Comparison of ENCODE assay signal across 11 cellular contexts in the genomic region with DNA sequence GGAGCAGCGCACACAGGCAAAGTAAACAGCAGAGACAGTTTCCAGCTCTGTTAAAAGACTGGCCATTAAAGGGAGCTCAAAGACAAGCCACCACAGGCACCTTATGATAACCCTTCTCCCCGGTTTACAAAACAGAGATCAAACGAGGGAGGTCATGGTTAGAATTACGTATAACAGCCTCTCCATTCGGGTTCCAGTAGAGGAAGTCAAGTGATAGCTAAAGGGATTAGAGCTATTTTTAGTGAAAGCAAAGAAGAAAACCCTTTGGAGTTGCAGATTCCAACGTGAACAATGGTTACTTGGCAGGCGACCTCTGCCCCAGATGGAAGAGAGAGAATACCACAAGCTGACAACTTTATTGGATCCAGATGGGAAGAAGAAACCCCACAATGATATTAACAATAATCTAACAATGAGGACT. TPM values are rescaled to one million over a fixed set of nuclear protein-coding genes. Genes with fewer than 3 reads are reported as not detected.
DNase-seq lines count a peak whose midpoint lies in the region; ATAC-seq and TF ChIP-seq lines count a peak whose summit lies in the region.
"Had no signal": no experiment of that assay in that cellular context is flagged by ENCODE, and none has a peak within 500 bp of the region (broad histone marks: within the 10 kb centered on the region; RNA-seq: fewer than 3 reads in every experiment).

No MANE protein-coding gene starts in this region.

- peak overlapping the region; percentile 26 for H3K27ac Mint-ChIP-seq in Caco-2 (ENCODE audit: unreplicated experiment)
- peak overlapping the region; percentile 47 for H3K27ac Mint-ChIP-seq in mesothelial cell of epicardium

- CTCF ChIA-PET in Caco-2 (lab: Charles Lee): interaction anchor here (0.8 to 1.1 kb wide), 3 partner anchors 49 to 490 kb away, joined by 3 to 4 read pairs (median 3); no protein-coding TSS in a partner anchor
- CTCF ChIA-PET in HEK293 (lab: Yijun Ruan, JAX): interaction anchor here (1.3 kb wide), 1 partner anchor 490 kb away, joined by 3 read pairs; no protein-coding TSS in a partner anchor

- H3K36me3 ChIP-seq in Caco-2 (ENCODE audit: control insufficient read depth, insufficient read depth, low read length) (no peaks in the 10 kb centered on the region), HEK293 (ENCODE audit: control insufficient read depth in 2 of 2, insufficient read depth in 1 of 2, low read length in 2 of 2) (no peaks in the 10 kb centered on the region)
- H3K36me3 ChIP-seq: ovary had no signal

- ATAC-seq in GM21360 (IDR thresholded peaks at IDR 0.05; ENCODE audit: unreplicated experiment): no peak

- H3K27me3 ChIP-seq in Caco-2 (replicated peaks; ENCODE audit: control insufficient read depth, insufficient read depth, low read length): no peaks in the 10 kb centered on the region
- H3K27me3 ChIP-seq: ovary had no signal

- POLR2A ChIA-PET in Caco-2 (lab: Charles Lee): interaction anchor here (1.1 kb wide), 1 partner anchor 49 kb away, joined by 4 read pairs; no protein-coding TSS in a partner anchor
- POLR2A ChIA-PET in HEK293 (lab: Yijun Ruan, JAX): no interaction called here

- TF ChIP-seq CTCF in Caco-2 (IDR thresholded peaks at IDR 0.05; ENCODE audit: insufficient read depth in 1 of 2, low read depth in 1 of 2, low read length in 1 of 2, severe bottlenecking in 1 of 2, unreplicated experiment in 1 of 2) (no peak), HEK293 (tag by site-specific recombination; IDR thresholded peaks at IDR 0.05) (no peak), mesothelial cell of epicardium (IDR thresholded peaks at IDR 0.05; ENCODE audit: unreplicated experiment) (no peak)

- H3K36me3 Mint-ChIP-seq in Caco-2 (ENCODE audit: insufficient read depth, unreplicated experiment) (no peaks in the 10 kb centered on the region), mesothelial cell of epicardium (no peaks in the 10 kb centered on the region)

- H3K4me1 Mint-ChIP-seq in Caco-2 (ENCODE audit: low read depth, unreplicated experiment) (peaks cover 10% of the 10 kb centered on the region), mesothelial cell of epicardium (peaks cover 11% of the 10 kb centered on the region)

- H3K4me3 Mint-ChIP-seq in Caco-2 (ENCODE audit: unreplicated experiment) (peak overlapping the region; percentile 19), mesothelial cell of epicardium (no peak overlapping the region)

- intact Hi-C loops in Caco-2 (cut with micrococcal nuclease; ENCODE audit: unreplicated experiment): loop anchor here (1.0 kb wide), 2 partner anchors 42 to 49 kb away; no protein-coding TSS in a partner anchor

- H3K4me3 ChIP-seq in Caco-2 (ENCODE audit: low read depth, low read length) (no peak overlapping the region), HEK293 (ENCODE audit: low read depth, low read length) (no peak overlapping the region)
- H3K4me3 ChIP-seq: ovary, SK-N-MC had no signal

- peaks cover 31% of the 10 kb centered on the region for H3K4me1 ChIP-seq in Caco-2
- peaks cover 7% of the 10 kb centered on the region for H3K4me1 ChIP-seq in HEK293 (ENCODE audit: control insufficient read depth, insufficient read depth, low read length)

- H3K27me3 Mint-ChIP-seq in Caco-2 (ENCODE audit: insufficient read depth, unreplicated experiment) (no peaks in the 10 kb centered on the region), mesothelial cell of epicardium (ENCODE audit: low read depth) (peaks cover 3% of the 10 kb centered on the region)

- DNase-seq in Caco-2: peak; percentile 45 to 47
- peak; percentile 34 for DNase-seq in central memory CD4-positive, alpha-beta T cell
- no peak for DNase-seq in mesothelial cell of epicardium (ENCODE audit: low spot score in 2 of 2, unreplicated experiment in 2 of 2)
- DNase-seq in NCI-H2029 (lab: John Stamatoyannopoulos, UW): no peak
- no peak for DNase-seq in NK-92 (lab: John Stamatoyannopoulos, UW; ENCODE audit: unreplicated experiment)
- DNase-seq: activated CD4-positive, alpha-beta T cell treated with anti-CD3 and anti-CD28 coated beads for 48 hours; amygdala; ovary had no signal

- no peaks in the 10 kb centered on the region for H3K9me3 Mint-ChIP-seq in Caco-2 (ENCODE audit: unreplicated experiment)
- no peaks in the 10 kb centered on the region for H3K9me3 Mint-ChIP-seq in mesothelial cell of epicardium

- H3K9me3 ChIP-seq in Caco-2: no peaks in the 10 kb centered on the region
- no peaks in the 10 kb centered on the region for H3K9me3 ChIP-seq in HEK293 (ENCODE audit: control insufficient read depth, insufficient read depth, low read depth, low read length)
- H3K9me3 ChIP-seq: ovary had no signal

- BruUV-seq in Caco-2 (replicated peaks; lab: Mats Ljungman, UMichigan): no TSS peak

- H3K27ac ChIP-seq in HEK293 (ENCODE audit: extremely low read depth, low read depth, low read length): peak overlapping the region; percentile 8; the same call in 1 of the 2 replicates
- H3K27ac ChIP-seq: ovary, SK-N-MC had no signal

TF ChIP-seq in HEK293, 187 proteins besides CTCF, POLR2A, EP300 and RAD21:
- TF ChIP-seq ZIC2 (tag by site-specific recombination; IDR thresholded peaks at IDR 0.05) (peak; percentile 62; the same call in 1 of the 2 replicates), FEZF1 (tag by site-specific recombination; IDR thresholded peaks at IDR 0.05) (peak; percentile 40), TCF7L2 (IDR thresholded peaks at IDR 0.05; ENCODE audit: borderline replicate concordance, low read depth, low read length) (peak; percentile 81; the same call in 1 of the 2 replicates), ZNF221 (tag by site-specific recombination; IDR thresholded peaks at IDR 0.05; ENCODE audit: borderline replicate concordance) (no peak), OSR2 (tag by site-specific recombination; IDR thresholded peaks at IDR 0.05) (peak; percentile 53; the same call in 1 of the 2 replicates), TRIM28 (IDR thresholded peaks at IDR 0.05; ENCODE audit: borderline replicate concordance, low read length) (peak; percentile 87), ZNF501 (tag by site-specific recombination; IDR thresholded peaks at IDR 0.05) (no peak), GLIS1 (tag by site-specific recombination; IDR thresholded peaks at IDR 0.05) (peak; percentile 32; the same call in 1 of the 2 replicates)
- TF ChIP-seq, protein P1, sequence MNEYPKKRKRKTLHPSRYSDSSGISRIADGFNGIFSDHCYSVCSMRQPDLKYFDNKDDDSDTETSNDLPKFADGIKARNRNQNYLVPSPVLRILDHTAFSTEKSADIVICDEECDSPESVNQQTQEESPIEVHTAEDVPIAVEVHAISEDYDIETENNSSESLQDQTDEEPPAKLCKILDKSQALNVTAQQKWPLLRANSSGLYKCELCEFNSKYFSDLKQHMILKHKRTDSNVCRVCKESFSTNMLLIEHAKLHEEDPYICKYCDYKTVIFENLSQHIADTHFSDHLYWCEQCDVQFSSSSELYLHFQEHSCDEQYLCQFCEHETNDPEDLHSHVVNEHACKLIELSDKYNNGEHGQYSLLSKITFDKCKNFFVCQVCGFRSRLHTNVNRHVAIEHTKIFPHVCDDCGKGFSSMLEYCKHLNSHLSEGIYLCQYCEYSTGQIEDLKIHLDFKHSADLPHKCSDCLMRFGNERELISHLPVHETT (tag by site-specific recombination; IDR thresholded peaks at IDR 0.05): no peak
- TF ChIP-seq, protein P2, sequence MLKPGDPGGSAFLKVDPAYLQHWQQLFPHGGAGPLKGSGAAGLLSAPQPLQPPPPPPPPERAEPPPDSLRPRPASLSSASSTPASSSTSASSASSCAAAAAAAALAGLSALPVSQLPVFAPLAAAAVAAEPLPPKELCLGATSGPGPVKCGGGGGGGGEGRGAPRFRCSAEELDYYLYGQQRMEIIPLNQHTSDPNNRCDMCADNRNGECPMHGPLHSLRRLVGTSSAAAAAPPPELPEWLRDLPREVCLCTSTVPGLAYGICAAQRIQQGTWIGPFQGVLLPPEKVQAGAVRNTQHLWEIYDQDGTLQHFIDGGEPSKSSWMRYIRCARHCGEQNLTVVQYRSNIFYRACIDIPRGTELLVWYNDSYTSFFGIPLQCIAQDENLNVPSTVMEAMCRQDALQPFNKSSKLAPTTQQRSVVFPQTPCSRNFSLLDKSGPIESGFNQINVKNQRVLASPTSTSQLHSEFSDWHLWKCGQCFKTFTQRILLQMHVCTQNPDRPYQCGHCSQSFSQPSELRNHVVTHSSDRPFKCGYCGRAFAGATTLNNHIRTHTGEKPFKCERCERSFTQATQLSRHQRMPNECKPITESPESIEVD (tag by site-specific recombination; IDR thresholded peaks at IDR 0.05): peak; percentile 51; the same call in 1 of the 2 replicates
TF ChIP-seq in HEK293: peak in this region for 7.

RNA-seq across cellular contexts. Expression of a gene that starts 31.2 kb away (rescaled TPM):
- total RNA-seq in Caco-2 (2022): 0.82 and 0.95 TPM in 2 replicates
- total RNA-seq in mesothelial cell of epicardium: 5.1 to 6.6 TPM (median 5.5 TPM) in 3 replicates

Comparison
In these comparisons a context has a peak if more than half of its experiments do, and no peak if none do; other contexts are left out.
1. DNase-seq: peak in Caco-2 (2 of 2) and central memory CD4-positive, alpha-beta T cell (single experiment); none in mesothelial cell of epicardium (0 of 2), NCI-H2029 (single experiment) and NK-92 (single experiment).